ENCODE assay signal across 1 cellular context in genomic region chr6:158353851-158354508, GRCh38.
TF ChIP-seq lines count a peak whose summit lies in the region.

No MANE protein-coding gene starts in this region.

TF ChIP-seq in HEK293, 187 proteins besides CTCF, POLR2A, EP300 and RAD21 (continued from another document):
- TF ChIP-seq ZNF362 (tag by site-specific recombination; IDR thresholded peaks at IDR 0.05) (peak; percentile 66; the same call in 1 of the 2 replicates), ZNF701 (tag by site-specific recombination; IDR thresholded peaks at IDR 0.05) (no peak), ZNF580 (tag by site-specific recombination; IDR thresholded peaks at IDR 0.05) (no peak), ZNF175 (tag by site-specific recombination; IDR thresholded peaks at IDR 0.05) (no peak), HOXD13 (CRISPR knock-in tag; IDR thresholded peaks at IDR 0.05; ENCODE audit: borderline replicate concordance) (no peak), SCRT2 (tag by site-specific recombination; IDR thresholded peaks at IDR 0.05) (no peak), ZBTB8A (tag by site-specific recombination; IDR thresholded peaks at IDR 0.05) (no peak), ZNF24 (tag by site-specific recombination; IDR thresholded peaks at IDR 0.05) (peak; percentile 74; the same call in 1 of the 2 replicates), ZBTB21 (tag by site-specific recombination; IDR thresholded peaks at IDR 0.05) (0 out of 2 replicates have a peak, but pooled peaks have one; percentile 19), IKZF3 (tag by site-specific recombination; IDR thresholded peaks at IDR 0.05) (peak; percentile 47; the same call in 1 of the 2 replicates), ZNF777 (tag by site-specific recombination; IDR thresholded peaks at IDR 0.05; ENCODE audit: borderline replicate concordance) (no peak)
- TF ChIP-seq, protein P1, sequence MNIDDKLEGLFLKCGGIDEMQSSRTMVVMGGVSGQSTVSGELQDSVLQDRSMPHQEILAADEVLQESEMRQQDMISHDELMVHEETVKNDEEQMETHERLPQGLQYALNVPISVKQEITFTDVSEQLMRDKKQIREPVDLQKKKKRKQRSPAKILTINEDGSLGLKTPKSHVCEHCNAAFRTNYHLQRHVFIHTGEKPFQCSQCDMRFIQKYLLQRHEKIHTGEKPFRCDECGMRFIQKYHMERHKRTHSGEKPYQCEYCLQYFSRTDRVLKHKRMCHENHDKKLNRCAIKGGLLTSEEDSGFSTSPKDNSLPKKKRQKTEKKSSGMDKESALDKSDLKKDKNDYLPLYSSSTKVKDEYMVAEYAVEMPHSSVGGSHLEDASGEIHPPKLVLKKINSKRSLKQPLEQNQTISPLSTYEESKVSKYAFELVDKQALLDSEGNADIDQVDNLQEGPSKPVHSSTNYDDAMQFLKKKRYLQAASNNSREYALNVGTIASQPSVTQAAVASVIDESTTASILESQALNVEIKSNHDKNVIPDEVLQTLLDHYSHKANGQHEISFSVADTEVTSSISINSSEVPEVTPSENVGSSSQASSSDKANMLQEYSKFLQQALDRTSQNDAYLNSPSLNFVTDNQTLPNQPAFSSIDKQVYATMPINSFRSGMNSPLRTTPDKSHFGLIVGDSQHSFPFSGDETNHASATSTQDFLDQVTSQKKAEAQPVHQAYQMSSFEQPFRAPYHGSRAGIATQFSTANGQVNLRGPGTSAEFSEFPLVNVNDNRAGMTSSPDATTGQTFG (tag by site-specific recombination; IDR thresholded peaks at IDR 0.05; ENCODE audit: borderline replicate concordance): no peak
- TF ChIP-seq, protein P2, sequence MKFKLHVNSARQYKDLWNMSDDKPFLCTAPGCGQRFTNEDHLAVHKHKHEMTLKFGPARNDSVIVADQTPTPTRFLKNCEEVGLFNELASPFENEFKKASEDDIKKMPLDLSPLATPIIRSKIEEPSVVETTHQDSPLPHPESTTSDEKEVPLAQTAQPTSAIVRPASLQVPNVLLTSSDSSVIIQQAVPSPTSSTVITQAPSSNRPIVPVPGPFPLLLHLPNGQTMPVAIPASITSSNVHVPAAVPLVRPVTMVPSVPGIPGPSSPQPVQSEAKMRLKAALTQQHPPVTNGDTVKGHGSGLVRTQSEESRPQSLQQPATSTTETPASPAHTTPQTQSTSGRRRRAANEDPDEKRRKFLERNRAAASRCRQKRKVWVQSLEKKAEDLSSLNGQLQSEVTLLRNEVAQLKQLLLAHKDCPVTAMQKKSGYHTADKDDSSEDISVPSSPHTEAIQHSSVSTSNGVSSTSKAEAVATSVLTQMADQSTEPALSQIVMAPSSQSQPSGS (tag by site-specific recombination; IDR thresholded peaks at IDR 0.05; ENCODE audit: low read depth): peak; percentile 88
TF ChIP-seq in HEK293: peak in this region for 10.
